ENCODE assay signal across 19 cellular contexts in genomic region chr16:48049832-48050231, GRCh38.
"Had no signal": no experiment of that assay in that cellular context is flagged by ENCODE, and none has a peak within 500 bp of the region (broad histone marks: within the 10 kb centered on the region; RNA-seq: fewer than 3 reads in every experiment).

No MANE protein-coding gene starts in this region.

- ATAC-seq: left ventricle myocardium superior; lower lobe of right lung; mucosa of descending colon; sciatic nerve; stimulated activated naive CD8-positive, alpha-beta T cell treated with anti-CD3 and anti-CD28 coated beads, Interleukin-15, amount 100 ng/mL, for 72 hours; upper lobe of right lung had no signal

- DNase-seq: dermis blood vessel endothelial cell; effector memory CD4-positive, alpha-beta T cell; erythroblast; hypothalamus; immature natural killer cell; left ventricle myocardium superior; lower lobe of right lung; mucosa of descending colon; naive B cell; stimulated activated CD4-positive, alpha-beta T cell treated with anti-CD3 and anti-CD28 coated beads, Interleukin-12 subunit alpha, Interleukin-12 subunit beta, amount 100 ng/mL, for 4 hours; stimulated activated CD4-positive, alpha-beta T cell treated with anti-CD3 and anti-CD28 coated beads, Interleukin-1b, Interleukin-23, amount 100 ng/mL, for 48 hours; stimulated activated CD4-positive, alpha-beta T cell treated with anti-CD3 and anti-CD28 coated beads, Interleukin-4, amount 100 ng/mL, for 1 hour; stimulated activated CD8-positive, alpha-beta memory T cell treated with anti-CD3 and anti-CD28 coated beads, Interleukin-4, amount 100 ng/mL, for 48 hours; stimulated activated naive CD4-positive, alpha-beta T cell; stimulated activated naive CD8-positive, alpha-beta T cell treated with anti-CD3 and anti-CD28 coated beads, Interleukin-15, amount 100 ng/mL, for 72 hours; transverse colon; upper lobe of right lung; uterus had no signal
